In the genomic region with DNA sequence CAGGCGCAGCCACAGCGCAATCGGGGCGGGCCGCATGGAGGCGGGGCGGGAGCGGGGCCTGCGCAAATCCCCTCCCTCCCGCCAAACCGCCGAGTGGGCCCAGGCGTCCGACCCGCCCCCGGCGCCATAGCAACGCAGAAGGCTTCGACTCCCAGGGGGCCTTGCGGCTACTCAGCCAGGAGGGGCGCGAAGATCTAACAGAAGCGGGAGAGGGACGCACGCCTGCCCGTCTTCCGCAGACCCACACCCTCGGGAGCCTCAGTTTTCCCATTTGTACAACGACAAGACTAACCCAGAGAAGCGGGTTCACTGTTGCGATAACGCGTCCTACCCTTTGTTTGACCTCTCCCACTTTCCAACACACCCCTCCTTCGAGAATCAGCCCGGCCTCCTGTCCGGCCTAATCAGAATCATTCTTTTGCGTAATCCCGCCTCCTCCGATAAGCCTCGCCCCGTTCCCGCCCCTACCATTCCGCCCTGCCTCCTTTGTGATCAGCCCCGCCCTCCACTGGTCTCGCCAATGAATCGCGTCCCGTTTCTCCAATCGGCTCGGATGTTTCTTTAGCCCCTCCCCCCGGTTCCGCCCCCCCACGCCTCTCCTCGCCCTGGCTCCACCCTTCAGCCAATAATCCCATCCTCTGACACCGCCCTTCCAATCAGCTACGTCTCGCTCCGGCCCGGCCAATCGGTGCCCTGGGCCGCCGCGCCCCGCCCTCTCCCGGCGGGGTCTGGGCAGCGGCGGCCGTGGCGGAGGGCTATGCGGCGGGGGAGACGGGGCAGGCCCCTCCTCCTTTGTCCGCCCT, we compare ENCODE assay signal across 1 cellular context.
TF ChIP-seq lines count a peak whose summit lies in the region.

A gene (minus strand): TSS at position 40 of the 803 bp plus-strand sequence. CDS start 4 bp downstream, at position 36.

TF ChIP-seq in HEK293T, 16 proteins besides CTCF, POLR2A, EP300 and RAD21 (continued from another document):
- TF ChIP-seq, protein P1, sequence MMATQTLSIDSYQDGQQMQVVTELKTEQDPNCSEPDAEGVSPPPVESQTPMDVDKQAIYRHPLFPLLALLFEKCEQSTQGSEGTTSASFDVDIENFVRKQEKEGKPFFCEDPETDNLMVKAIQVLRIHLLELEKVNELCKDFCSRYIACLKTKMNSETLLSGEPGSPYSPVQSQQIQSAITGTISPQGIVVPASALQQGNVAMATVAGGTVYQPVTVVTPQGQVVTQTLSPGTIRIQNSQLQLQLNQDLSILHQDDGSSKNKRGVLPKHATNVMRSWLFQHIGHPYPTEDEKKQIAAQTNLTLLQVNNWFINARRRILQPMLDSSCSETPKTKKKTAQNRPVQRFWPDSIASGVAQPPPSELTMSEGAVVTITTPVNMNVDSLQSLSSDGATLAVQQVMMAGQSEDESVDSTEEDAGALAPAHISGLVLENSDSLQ (IDR thresholded peaks at IDR 0.05): peak; percentile 73
- peak; percentile 96 for TF ChIP-seq SP1 (IDR thresholded peaks at IDR 0.05)
- no peak for TF ChIP-seq LEF1 (IDR thresholded peaks at IDR 0.05; ENCODE audit: borderline replicate concordance)
